ENCODE assay signal across 1 cellular context in genomic region chr5:95918421-95919006, GRCh38.
TF ChIP-seq lines count a peak whose summit lies in the region.

No MANE protein-coding gene starts in this region.

TF ChIP-seq in HepG2, 621 proteins besides CTCF, POLR2A, EP300 and RAD21:
- no peak for TF ChIP-seq ZKSCAN8 (CRISPR knock-in tag; IDR thresholded peaks at IDR 0.05; ENCODE audit: borderline replicate concordance)
- no peak for TF ChIP-seq MYPOP (CRISPR knock-in tag; IDR thresholded peaks at IDR 0.05)
- TF ChIP-seq RBM22 (optimal IDR thresholded peaks at IDR 0.05; ENCODE audit: low read length) = peak; percentile 68
